In the genomic region with DNA sequence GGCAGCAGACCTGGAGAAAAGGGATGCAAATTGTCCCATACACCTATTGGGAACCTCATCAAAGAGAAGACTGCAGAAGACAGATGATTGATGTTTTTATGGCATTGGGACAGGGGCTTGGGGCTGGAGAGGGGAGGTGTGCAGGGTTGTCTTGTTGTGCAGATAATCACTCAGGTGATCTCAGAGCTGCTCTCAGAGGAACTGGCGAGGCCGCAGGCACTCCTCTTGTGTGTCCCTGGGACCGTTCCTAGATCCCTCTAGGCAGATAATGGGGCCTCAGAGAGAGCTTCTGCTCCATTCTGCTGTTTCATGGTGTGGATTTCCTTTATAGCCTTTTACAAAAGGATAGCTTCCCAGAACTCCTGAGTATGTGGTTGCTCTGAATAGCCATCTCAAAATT, we compare ENCODE assay signal across 8 cellular contexts. TPM values are rescaled to one million over a fixed set of nuclear protein-coding genes. Genes with fewer than 3 reads are reported as not detected.
DNase-seq lines count a peak whose midpoint lies in the region; ATAC-seq, FAIRE-seq and TF ChIP-seq lines count a peak whose summit lies in the region.

No MANE protein-coding gene starts in this region.

- peaks cover 0 to 29% (median 0%) of the 10 kb centered on the region in 9 donors for H3K36me3 ChIP-seq in heart right ventricle
- no peaks in the 10 kb centered on the region for H3K36me3 ChIP-seq in astrocyte (ENCODE audit: insufficient read depth, low read length)
- H3K36me3 ChIP-seq in mesendoderm (ENCODE audit: control insufficient read depth, insufficient read depth, low read length): no peaks in the 10 kb centered on the region
- H3K36me3 ChIP-seq in urinary bladder (ENCODE audit: insufficient read depth): no peaks in the 10 kb centered on the region

- H3K27me3 Mint-ChIP-seq in astrocyte (ENCODE audit: low read depth, unreplicated experiment): no peaks in the 10 kb centered on the region

- no peaks in the 10 kb centered on the region for H3K9me3 ChIP-seq in heart right ventricle
- H3K9me3 ChIP-seq in astrocyte (ENCODE audit: insufficient read depth, low read depth, low read length): no peaks in the 10 kb centered on the region

- H3K79me1 ChIP-seq in mesendoderm (ENCODE audit: low read length): peaks cover 4% of the 10 kb centered on the region

- H3K4me1 ChIP-seq in heart right ventricle (peaks cover 13 to 64% (median 47%) of the 10 kb centered on the region in 9 donors), astrocyte (ENCODE audit: insufficient read depth, low read length) (peaks cover 7% of the 10 kb centered on the region), mesendoderm (ENCODE audit: control insufficient read depth, low read depth, low read length) (peaks cover 7% of the 10 kb centered on the region), urinary bladder (ENCODE audit: insufficient read depth) (peaks cover 5% of the 10 kb centered on the region)

- H2BK15ac ChIP-seq in mesendoderm (replicated peaks; ENCODE audit: low read depth): no peak overlapping the region

- TF ChIP-seq CTCF in heart right ventricle (IDR thresholded peaks at IDR 0.05) (no peak), astrocyte (IDR thresholded peaks at IDR 0.05; ENCODE audit: insufficient read depth, low read depth, low read length) (no peak)

- WGBS in heart right ventricle, 2 donors: 56% methylated on average over 3 of the region's 3 CpGs
- no CpG with 5 or more reads among the region's 3 CpGs for WGBS in mesendoderm (ENCODE audit: extremely low coverage, insufficient coverage, low lambda C conversion rate)
- 62% methylated on average over 3 of the region's 3 CpGs for WGBS in urinary bladder

- no peak overlapping the region for H3K23ac ChIP-seq in mesendoderm (ENCODE audit: low read length)

- DNase-seq in heart right ventricle (no peak), Right ventricle myocardium inferior (ENCODE audit: missing footprints) (no peak), astrocyte (ENCODE audit: low read depth) (no peak), mesendoderm (no peak), mesenteric fat pad (ENCODE audit: low spot score) (no peak)

- H3K27ac ChIP-seq in heart right ventricle (peak overlapping the region in 9 of 10 donors; percentile 98 to 100 (median 99)), astrocyte (ENCODE audit: low read depth, low read length) (no peak overlapping the region), mesendoderm (ENCODE audit: low read depth, low read length) (peak overlapping the region; percentile 99), urinary bladder (ENCODE audit: low read depth) (peak overlapping the region; percentile 33)

- ATAC-seq in heart right ventricle (no peak), Right ventricle myocardium inferior (no peak), HG02642 (IDR thresholded peaks at IDR 0.05; ENCODE audit: poor library complexity, unreplicated experiment) (no peak), HG02885 (IDR thresholded peaks at IDR 0.05; ENCODE audit: poor library complexity, unreplicated experiment) (no peak)

- H4K5ac ChIP-seq in mesendoderm (ENCODE audit: low read length): no peak overlapping the region

- H2AK5ac ChIP-seq in mesendoderm (ENCODE audit: low read length): peak overlapping the region; percentile 96

- H4K8ac ChIP-seq in mesendoderm (ENCODE audit: low read depth, low read length): peak overlapping the region; percentile 57

- H3K9me3 Mint-ChIP-seq in astrocyte (ENCODE audit: unreplicated experiment): no peaks in the 10 kb centered on the region

- peak overlapping the region; percentile 100 for H3K4ac ChIP-seq in mesendoderm (ENCODE audit: low read depth, low read length)

- H3K4me3 Mint-ChIP-seq in astrocyte (ENCODE audit: unreplicated experiment): peak overlapping the region; percentile 99

- peaks cover 34% of the 10 kb centered on the region for H3K4me1 Mint-ChIP-seq in astrocyte (ENCODE audit: low read depth, unreplicated experiment)

- H2BK5ac ChIP-seq in mesendoderm (ENCODE audit: low read length): peak overlapping the region; percentile 20

- H3K27ac Mint-ChIP-seq in astrocyte (ENCODE audit: unreplicated experiment): peak overlapping the region; percentile 98

- H3K9ac ChIP-seq in astrocyte (ENCODE audit: low read length) (no peak overlapping the region), mesendoderm (ENCODE audit: low read length) (peak overlapping the region; percentile 98)

- H2BK120ac ChIP-seq in mesendoderm (ENCODE audit: low read depth, low read length): no peak overlapping the region

- no peak overlapping the region for H2AFZ ChIP-seq in astrocyte (ENCODE audit: low read depth, low read length)

- peaks cover 13% of the 10 kb centered on the region for H3K36me3 Mint-ChIP-seq in astrocyte (ENCODE audit: low read depth, unreplicated experiment)

- peak overlapping the region in 7 of 10 donors; percentile 87 to 100 (median 97) for H3K4me3 ChIP-seq in heart right ventricle
- no peak overlapping the region for H3K4me3 ChIP-seq in astrocyte (ENCODE audit: insufficient read depth, low read depth, low read length)
- H3K4me3 ChIP-seq in mesendoderm (ENCODE audit: low read length): no peak overlapping the region
- H3K4me3 ChIP-seq in urinary bladder (ENCODE audit: low read depth, low read length): no peak overlapping the region

- H3K27me3 ChIP-seq in heart right ventricle: no peaks in the 10 kb centered on the region
- no peaks in the 10 kb centered on the region for H3K27me3 ChIP-seq in astrocyte (ENCODE audit: insufficient read depth, low read length)
- H3K27me3 ChIP-seq in mesendoderm (ENCODE audit: insufficient read depth, low read length, poor library complexity): no peaks in the 10 kb centered on the region

- peak overlapping the region; percentile 99 for H3K56ac ChIP-seq in mesendoderm (ENCODE audit: low read length)

- intact Hi-C loops in heart right ventricle (cut with DNase I) (loop anchor here in 6 of 10 donors (5.0 to 10.0 kb wide), 4 partner anchors 40 to 117 kb away; a partner anchor contains a TSS), Right ventricle myocardium inferior (cut with DNase I) (loop anchor here (5.0 kb wide), 1 partner anchor 160 kb away; a partner anchor contains a TSS)

- peak overlapping the region; percentile 91 for H3K4me2 ChIP-seq in astrocyte (ENCODE audit: low read length)
- H3K4me2 ChIP-seq in mesendoderm (ENCODE audit: low read length): no peak overlapping the region

- H4K20me1 ChIP-seq in astrocyte (ENCODE audit: insufficient read depth, low read length): peaks cover 23% of the 10 kb centered on the region

- H3K79me2 ChIP-seq in astrocyte (ENCODE audit: insufficient read depth, low read length) (peaks cover 6% of the 10 kb centered on the region), mesendoderm (ENCODE audit: control insufficient read depth, insufficient read depth, low read length) (no peaks in the 10 kb centered on the region)

- H3K18ac ChIP-seq in mesendoderm (ENCODE audit: low read length): peak overlapping the region; percentile 89

- no peak for FAIRE-seq in astrocyte (lab: Jason Lieb, UNC)

RNA-seq across cellular contexts. Expression of a gene that starts 1.6 kb away (rescaled TPM):
- total RNA-seq in heart right ventricle (10 to 100 TPM; 26.0 to 97.0 (median 31.7) TPM), Right ventricle myocardium inferior (28.6 TPM), astrocyte (120 and 129 TPM in 2 replicates), urinary bladder (81.5 TPM), mesenteric fat pad (168 TPM)
- polyA plus RNA-seq in heart right ventricle (10 to 100 TPM; 13.1 to 58.7 TPM), urinary bladder (37.2 TPM)
- polyA plus RNA-seq in mesendoderm (2013, experiment 1 of 2): 6.6 TPM
- polyA plus RNA-seq in mesendoderm (2013, experiment 2 of 2): 6.6 TPM

RNA-seq across cellular contexts. Expression of a gene that starts 42.1 kb away (rescaled TPM):
- 1 to 10 TPM; 3.9 to 8.6 (median 5.1) TPM for total RNA-seq in heart right ventricle
- 1 to 10 TPM; 3.0 to 5.6 TPM for polyA plus RNA-seq in heart right ventricle
- 3.9 TPM for total RNA-seq in Right ventricle myocardium inferior
- 15.3 and 16.1 TPM in 2 replicates for total RNA-seq in astrocyte
- polyA plus RNA-seq in mesendoderm (2013, experiment 1 of 2): 7.9 TPM
- polyA plus RNA-seq in mesendoderm (2013, experiment 2 of 2): 7.1 TPM
- 9.2 TPM for total RNA-seq in urinary bladder
- 14.2 TPM for polyA plus RNA-seq in urinary bladder
- total RNA-seq in mesenteric fat pad: 13.2 TPM

RNA-seq across cellular contexts. Expression of a gene that starts 42.2 kb away (rescaled TPM):
- total RNA-seq in heart right ventricle (10 to 100 TPM in 9 of 10 donors, 1 to 10 TPM in 1; 7.3 to 18.0 (median 14.0) TPM), Right ventricle myocardium inferior (12.4 TPM), astrocyte (24.0 and 26.0 TPM in 2 replicates), urinary bladder (8.4 TPM), mesenteric fat pad (44.7 TPM)
- polyA plus RNA-seq in heart right ventricle (10 to 100 TPM in 1 of 2 donors, 1 to 10 TPM in 1; 10.0 to 21.7 TPM), urinary bladder (30.6 TPM)
- 7.2 TPM for polyA plus RNA-seq in mesendoderm (2013, experiment 1 of 2)
- 7.0 TPM for polyA plus RNA-seq in mesendoderm (2013, experiment 2 of 2)

Comparison
In these comparisons a context has a peak if more than half of its experiments do, and no peak if none do; other contexts are left out.
1. H3K4me3 ChIP-seq: peak in heart right ventricle (7 of 10); none in astrocyte (single experiment), mesendoderm (single experiment) and urinary bladder (single experiment).